7 cellular contexts compared by ENCODE assay signal in genomic region chr2:96267159-96267971, GRCh38. TPM values are rescaled to one million over a fixed set of nuclear protein-coding genes. Genes with fewer than 3 reads are reported as not detected.
DNase-seq lines count a peak whose midpoint lies in the region; TF ChIP-seq lines count a peak whose summit lies in the region.

No MANE protein-coding gene starts in this region.

- H3K36me3 ChIP-seq in MM.1S (replicated peaks; ENCODE audit: insufficient read depth, low read length): peaks cover 11% of the 10 kb centered on the region; the same call in 1 of the 2 replicates
- H3K36me3 ChIP-seq in effector memory CD4-positive, alpha-beta T cell (ENCODE audit: control insufficient read depth, insufficient read depth, low read length): peaks cover 35% of the 10 kb centered on the region
- H3K36me3 ChIP-seq in neutrophil: peaks cover 73% of the 10 kb centered on the region

- POLR2A ChIA-PET in activated CD4-positive, alpha-beta T cell treated with anti-CD3 and anti-CD28 coated beads, Interleukin-2, amount 10 ng/mL, durations not matched to agents 7 days and 5 days (lab: Charles Lee): interaction anchor here (0.9 kb wide), 1 partner anchor 59 kb away, joined by 3 read pairs; no protein-coding TSS in a partner anchor

- peak overlapping the region; percentile 63 for H3K4me3 ChIP-seq in GM12865 (ENCODE audit: low read depth, low read length)
- H3K4me3 ChIP-seq in MM.1S (ENCODE audit: low read length): peak overlapping the region; percentile 100
- no peak overlapping the region for H3K4me3 ChIP-seq in effector memory CD4-positive, alpha-beta T cell (ENCODE audit: insufficient read depth, low read depth, low read length, poor library complexity, severe bottlenecking)
- peak overlapping the region; percentile 71 to 87 for H3K4me3 ChIP-seq in neutrophil (ENCODE audit: low read depth in 1 of 2, low read length in 1 of 2)

- H3K4me1 ChIP-seq in MM.1S (ENCODE audit: low read length): peaks cover 21% of the 10 kb centered on the region
- peaks cover 21% of the 10 kb centered on the region for H3K4me1 ChIP-seq in effector memory CD4-positive, alpha-beta T cell (ENCODE audit: control insufficient read depth, insufficient read depth, low read length, poor library complexity, severe bottlenecking)
- H3K4me1 ChIP-seq in neutrophil (ENCODE audit: control insufficient read depth in 1 of 2, insufficient read depth in 1 of 2, low read depth in 1 of 2, low read length in 1 of 2): peaks cover 31 to 44% of the 10 kb centered on the region in 2 experiments

- H3K9ac ChIP-seq in MM.1S (ENCODE audit: low read length): peak overlapping the region; percentile 86; the same call in 1 of the 2 replicates

- no peak overlapping the region for H3K27ac ChIP-seq in MM.1S (ENCODE audit: low read length)
- peak overlapping the region; percentile 27 for H3K27ac ChIP-seq in effector memory CD4-positive, alpha-beta T cell (ENCODE audit: insufficient read depth, low read length, poor library complexity, severe bottlenecking)
- no peak overlapping the region for H3K27ac ChIP-seq in neutrophil

- no peaks in the 10 kb centered on the region for H4K20me1 ChIP-seq in MM.1S (ENCODE audit: insufficient read depth, low read length)

- CTCF ChIA-PET in activated CD4-positive, alpha-beta T cell treated with anti-CD3 and anti-CD28 coated beads, Interleukin-2, amount 10 ng/mL, durations not matched to agents 7 days and 5 days (lab: Charles Lee): interaction anchor here (0.6 to 2.2 kb wide), 23 partner anchors 10 to 327 kb away, joined by 3 to 8 read pairs (median 3); partner anchors contain the start of genes ASTL and STARD7

- TF ChIP-seq CTCF in GM12865 (IDR thresholded peaks at IDR 0.05; ENCODE audit: insufficient read depth, low read depth, low read length, missing control alignments) (peak; percentile 54), MM.1S (IDR thresholded peaks at IDR 0.05; ENCODE audit: low read length) (peak; percentile 56), neutrophil (IDR thresholded peaks at IDR 0.05) (peak; percentile 47)

- no peak overlapping the region for H2AFZ ChIP-seq in MM.1S (ENCODE audit: low read length)

- no peaks in the 10 kb centered on the region for H3K9me2 ChIP-seq in MM.1S (replicated peaks; ENCODE audit: insufficient read depth, low read length)

- H3K4me1 Mint-ChIP-seq in activated CD4-positive, alpha-beta T cell treated with anti-CD3 and anti-CD28 coated beads, Interleukin-2, amount 10 ng/mL, durations not matched to agents 7 days and 5 days: peaks cover 39% of the 10 kb centered on the region

- H3K79me2 ChIP-seq in MM.1S (ENCODE audit: low read length): peaks cover 63% of the 10 kb centered on the region

- H3K27me3 ChIP-seq in MM.1S (replicated peaks; ENCODE audit: insufficient read depth, low read length): no peaks in the 10 kb centered on the region
- no peaks in the 10 kb centered on the region for H3K27me3 ChIP-seq in effector memory CD4-positive, alpha-beta T cell (replicated peaks; ENCODE audit: control insufficient read depth, insufficient read depth, low read length, poor library complexity, severe bottlenecking)
- no peaks in the 10 kb centered on the region for H3K27me3 ChIP-seq in neutrophil

- H3K9me3 Mint-ChIP-seq in activated CD4-positive, alpha-beta T cell treated with anti-CD3 and anti-CD28 coated beads, Interleukin-2, amount 10 ng/mL, durations not matched to agents 7 days and 5 days: no peaks in the 10 kb centered on the region

- H3K9me3 ChIP-seq in MM.1S (replicated peaks; ENCODE audit: insufficient read depth, low read length) (no peaks in the 10 kb centered on the region), neutrophil (no peaks in the 10 kb centered on the region)
- no peaks in the 10 kb centered on the region for H3K9me3 ChIP-seq in effector memory CD4-positive, alpha-beta T cell (ENCODE audit: control insufficient read depth, low read length)

- H3K36me3 Mint-ChIP-seq in activated CD4-positive, alpha-beta T cell treated with anti-CD3 and anti-CD28 coated beads, Interleukin-2, amount 10 ng/mL, durations not matched to agents 7 days and 5 days (ENCODE audit: low read depth): peaks cover 45% of the 10 kb centered on the region

- no peaks in the 10 kb centered on the region for H3K27me3 Mint-ChIP-seq in activated CD4-positive, alpha-beta T cell treated with anti-CD3 and anti-CD28 coated beads, Interleukin-2, amount 10 ng/mL, durations not matched to agents 7 days and 5 days

- H3K4me2 ChIP-seq in MM.1S (ENCODE audit: low read depth, low read length): peak overlapping the region; percentile 84; the same call in 1 of the 2 replicates

- peak; percentile 69 for DNase-seq in GM12865 (ENCODE audit: low read depth)
- DNase-seq in MM.1S: peak; percentile 61
- peak; percentile 64 for DNase-seq in activated CD4-positive, alpha-beta T cell treated with anti-CD3 and anti-CD28 coated beads, Interleukin-2, amount 10 ng/mL, durations not matched to agents 7 days and 5 days
- DNase-seq in effector memory CD4-positive, alpha-beta T cell: peak; percentile 13 to 34 (median 25)
- no peak for DNase-seq in NCI-H2107 (lab: John Stamatoyannopoulos, UW)
- no peak for DNase-seq in NCI-H187 treated with DMSO at 0.1 percent for 48 hours (lab: John Stamatoyannopoulos, UW)

- 0 out of 2 replicates have a peak, but pooled peaks cover 3% of the 10 kb centered on the region for H3F3A ChIP-seq in MM.1S (ENCODE audit: insufficient read depth, low read length)

- peak overlapping the region; percentile 86 for H3K27ac Mint-ChIP-seq in activated CD4-positive, alpha-beta T cell treated with anti-CD3 and anti-CD28 coated beads, Interleukin-2, amount 10 ng/mL, durations not matched to agents 7 days and 5 days

- H3K4me3 Mint-ChIP-seq in activated CD4-positive, alpha-beta T cell treated with anti-CD3 and anti-CD28 coated beads, Interleukin-2, amount 10 ng/mL, durations not matched to agents 7 days and 5 days: peak overlapping the region; percentile 93

RNA-seq across cellular contexts. Expression of gene CIAO1, which starts 1.3 kb away (rescaled TPM):
- total RNA-seq in activated CD4-positive, alpha-beta T cell treated with anti-CD3 and anti-CD28 coated beads, Interleukin-2, amount 10 ng/mL, durations not matched to agents 7 days and 5 days: 10 to 100 TPM; 53.4 to 59.9 TPM

RNA-seq across cellular contexts. Expression of gene TMEM127, which starts 1.6 kb away (rescaled TPM):
- 10 to 100 TPM; 32.9 to 44.5 TPM for total RNA-seq in activated CD4-positive, alpha-beta T cell treated with anti-CD3 and anti-CD28 coated beads, Interleukin-2, amount 10 ng/mL, durations not matched to agents 7 days and 5 days

RNA-seq across cellular contexts. Expression of gene SNRNP200, which starts 38.0 kb away (rescaled TPM):
- 100 to 1,000 TPM; 170 to 178 TPM for total RNA-seq in activated CD4-positive, alpha-beta T cell treated with anti-CD3 and anti-CD28 coated beads, Interleukin-2, amount 10 ng/mL, durations not matched to agents 7 days and 5 days

RNA-seq across cellular contexts. Expression of gene ITPRIPL1, which starts 57.8 kb away (rescaled TPM):
- total RNA-seq in activated CD4-positive, alpha-beta T cell treated with anti-CD3 and anti-CD28 coated beads, Interleukin-2, amount 10 ng/mL, durations not matched to agents 7 days and 5 days: 10 to 100 TPM; 33.3 to 39.2 TPM

RNA-seq across cellular contexts. Expression of gene STARD7, which starts 58.7 kb away (rescaled TPM):
- total RNA-seq in activated CD4-positive, alpha-beta T cell treated with anti-CD3 and anti-CD28 coated beads, Interleukin-2, amount 10 ng/mL, durations not matched to agents 7 days and 5 days: 100 to 1,000 TPM; 126 to 128 TPM

Comparison
In these comparisons a context has a peak if more than half of its experiments do, and no peak if none do; other contexts are left out.
1. DNase-seq: peak in GM12865 (single experiment), MM.1S (single experiment), activated CD4-positive, alpha-beta T cell treated with anti-CD3 and anti-CD28 coated beads, Interleukin-2, amount 10 ng/mL, durations not matched to agents 7 days and 5 days (single experiment) and effector memory CD4-positive, alpha-beta T cell (3 of 3); none in NCI-H2107 (single experiment) and NCI-H187 treated with DMSO at 0.1 percent for 48 hours (single experiment).
2. Peak in every context shown above with its lines, with median percentiles within 50 percentile points of each other: CTCF ChIP-seq.